In the genomic region with DNA sequence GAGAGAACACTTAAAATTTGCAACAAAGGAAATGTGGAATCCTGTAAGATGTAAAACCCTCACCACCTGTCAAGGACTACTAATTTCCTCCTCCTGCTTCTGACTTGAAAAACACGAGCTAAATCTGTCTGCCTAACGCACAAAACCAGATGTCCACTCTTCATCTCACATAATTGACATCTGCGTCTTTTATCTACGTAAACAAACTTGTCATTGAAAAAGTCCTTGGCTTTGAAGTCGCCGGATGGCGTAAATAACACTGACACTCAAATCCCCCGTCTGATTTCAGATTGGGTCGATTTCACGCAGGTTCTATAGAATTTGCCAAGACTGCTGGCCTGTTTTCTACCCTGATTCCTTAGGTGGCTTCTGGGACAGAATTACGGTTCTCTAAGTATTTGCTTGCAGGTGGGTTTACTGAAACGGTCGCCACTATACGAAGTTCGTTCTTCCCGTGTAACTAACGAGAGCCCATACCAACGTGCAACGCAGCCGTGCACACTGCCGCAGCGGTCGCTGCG, we compare ENCODE assay signal across 8 cellular contexts.
DNase-seq lines count a peak whose midpoint lies in the region; ATAC-seq and TF ChIP-seq lines count a peak whose summit lies in the region.

No MANE protein-coding gene starts in this region.

- H3K9ac ChIP-seq in rectal smooth muscle tissue (ENCODE audit: low read length) = peak overlapping the region; percentile 47

- TF ChIP-seq CTCF in WI38 (IDR thresholded peaks at IDR 0.05; ENCODE audit: low read depth, low read length) = no peak

- H3K4me1 ChIP-seq in rectal smooth muscle tissue (ENCODE audit: control insufficient read depth, insufficient read depth, low read length) = peaks cover 9% of the 10 kb centered on the region

- ATAC-seq in GM19023 (IDR thresholded peaks at IDR 0.05; ENCODE audit: unreplicated experiment) (peak; percentile 3), HG03575 (IDR thresholded peaks at IDR 0.05; ENCODE audit: extremely low read depth, insufficient number of reproducible peaks, low FRiP score, unreplicated experiment) (peak; percentile 11), HG03039 (IDR thresholded peaks at IDR 0.05; ENCODE audit: unreplicated experiment) (no peak)

- peak overlapping the region; percentile 93 for H3K4me3 ChIP-seq in WI38 (ENCODE audit: low read depth, low read length)
- H3K4me3 ChIP-seq in rectal smooth muscle tissue (ENCODE audit: low read length) = peak overlapping the region; percentile 81

- peak overlapping the region; percentile 91 for H3K27ac ChIP-seq in rectal smooth muscle tissue (ENCODE audit: low read depth, low read length)

- no peaks in the 10 kb centered on the region for H3K27me3 ChIP-seq in rectal smooth muscle tissue (ENCODE audit: control insufficient read depth, insufficient read depth, low read length)

- DNase-seq in AG20443 (ENCODE audit: low spot score) = peak; percentile 6
- peak; percentile 68 for DNase-seq in globus pallidus (ENCODE audit: low spot score)
- DNase-seq in activated CD4-positive, CD25-positive, alpha-beta regulatory T cell treated with anti-CD3 and anti-CD28 coated beads, Interleukin-2, amount 50 U/mL, for 72 hours = no peak

- H3K36me3 ChIP-seq in rectal smooth muscle tissue (ENCODE audit: control insufficient read depth, insufficient read depth, low read length) = no peaks in the 10 kb centered on the region
